Comparison of ENCODE assay signal across 9 cellular contexts in the genomic region with DNA sequence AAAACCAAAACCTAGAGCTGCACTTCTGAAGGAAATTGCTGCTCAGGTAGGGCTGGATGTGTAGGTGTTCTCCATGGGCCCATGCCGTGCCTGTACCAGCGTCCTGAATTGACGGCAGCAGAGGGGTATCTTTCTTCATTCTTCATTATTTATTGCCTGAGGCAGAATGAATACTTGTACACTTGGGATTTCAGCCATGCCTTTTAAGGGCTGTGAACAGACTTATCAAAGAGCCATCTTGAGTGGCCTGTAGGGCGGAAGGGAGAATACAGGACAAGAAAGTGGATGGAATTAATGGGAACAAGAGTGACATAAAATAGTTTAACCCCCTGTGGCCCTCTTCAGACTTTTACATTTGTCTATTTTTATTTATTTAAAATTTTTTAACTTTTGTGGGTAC.
DNase-seq lines count a peak whose midpoint lies in the region; ATAC-seq and TF ChIP-seq lines count a peak whose summit lies in the region.
"Had no signal": no experiment of that assay in that cellular context is flagged by ENCODE, and none has a peak within 500 bp of the region (broad histone marks: within the 10 kb centered on the region; RNA-seq: fewer than 3 reads in every experiment).

No MANE protein-coding gene starts in this region.

- no peak overlapping the region for H3K18ac ChIP-seq in mesenchymal stem cell (ENCODE audit: low read depth in 1 of 2, low read length in 2 of 2)

- 42 to 69% (median 60%) methylated on average over 4 of the region's 4 CpGs for whole genome bisulfite sequencing in adrenal gland, 4 donors
- 57% methylated on average over 1 of the region's 4 CpGs for WGBS in mesenchymal stem cell
- WGBS in upper lobe of left lung, 2 donors, result 36 to 40% methylated on average over 4 of the region's 4 CpGs

- no peak overlapping the region for H2BK15ac ChIP-seq in mesenchymal stem cell (ENCODE audit: low read depth, poor library complexity, severe bottlenecking)

- H4K8ac ChIP-seq in mesenchymal stem cell (ENCODE audit: low read length), result no peak overlapping the region

- H3K4me1 ChIP-seq in adrenal gland (replicated peaks in 1 of 2) (peaks cover 71 to 89% of the 10 kb centered on the region in 2 donors), mesenchymal stem cell (ENCODE audit: control insufficient read depth, insufficient read depth, low read depth, low read length) (peaks cover 22% of the 10 kb centered on the region), upper lobe of left lung (peaks cover 86 to 98% (median 95%) of the 10 kb centered on the region in 4 donors)

- no peak overlapping the region for H4K91ac ChIP-seq in mesenchymal stem cell (ENCODE audit: low read length)

- no peak overlapping the region for H2BK12ac ChIP-seq in mesenchymal stem cell (ENCODE audit: low read length in 2 of 2)

- no peak overlapping the region for H2AFZ ChIP-seq in mesenchymal stem cell (ENCODE audit: low read depth, low read length)

- peak overlapping the region in 3 of 5 donors; percentile 80 to 88 (median 86) for H3K27ac ChIP-seq in adrenal gland
- no peak overlapping the region for H3K27ac ChIP-seq in mesenchymal stem cell (ENCODE audit: low read length, poor library complexity, severe bottlenecking)
- peak overlapping the region; percentile 53 to 82 (median 78) for H3K27ac ChIP-seq in upper lobe of left lung

- ATAC-seq in left cardiac atrium, result no peak
- no peak for ATAC-seq in upper lobe of left lung (ENCODE audit: low FRiP score in 2 of 2)

- H3K14ac ChIP-seq in mesenchymal stem cell (ENCODE audit: low read length in 2 of 2), result no peak overlapping the region

- H3K27me3 ChIP-seq in adrenal gland, result no peaks in the 10 kb centered on the region
- no peaks in the 10 kb centered on the region for H3K27me3 ChIP-seq in mesenchymal stem cell (ENCODE audit: control insufficient read depth in 1 of 2, insufficient read depth in 1 of 2, low read length in 2 of 2)
- H3K27me3 ChIP-seq in upper lobe of left lung, result no peaks in the 10 kb centered on the region

- intact Hi-C loops in cardiac septum (cut with DNase I) (loop anchor here (5.0 kb wide), 1 partner anchor 59 kb away; the partner anchor contains the start of gene RASSF3), left cardiac atrium (cut with DNase I) (no loop called here), adrenal gland (cut with DNase I) (loop anchor here (10.0 kb wide), 1 partner anchor 57 kb away; the partner anchor contains the start of gene RASSF3 (in 2 of the 2))

- H3K79me1 ChIP-seq in mesenchymal stem cell (replicated peaks; ENCODE audit: low read length, poor library complexity, severe bottlenecking), result peaks cover 41% of the 10 kb centered on the region

- no peak overlapping the region for H2BK120ac ChIP-seq in mesenchymal stem cell (ENCODE audit: low read depth, low read length)

- no peak for TF ChIP-seq EP300 in upper lobe of left lung (IDR thresholded peaks at IDR 0.05)

- TF ChIP-seq POLR2A in adrenal gland (IDR thresholded peaks at IDR 0.05), result no peak
- TF ChIP-seq POLR2A in upper lobe of left lung (IDR thresholded peaks at IDR 0.05), result no peak

- DNase-seq in cardiac septum (ENCODE audit: low spot score), result peak; percentile 24
- no peak for DNase-seq in left cardiac atrium
- no peak for DNase-seq in adrenal gland
- DNase-seq in mesenchymal stem cell, result no peak
- no peak for DNase-seq in upper lobe of left lung
- DNase-seq in C1 segment of cervical spinal cord (lab: John Stamatoyannopoulos, UW), result no peak
- DNase-seq in activated gamma-delta T cell treated with Interleukin-2 at 50 U/mL for 16 hours, result no peak
- no peak for DNase-seq in NAMALWA (ENCODE audit: low spot score)
- DNase-seq: NCI-H1930 had no signal

- no peak for TF ChIP-seq CTCF in adrenal gland (IDR thresholded peaks at IDR 0.05)
- no peak for TF ChIP-seq CTCF in upper lobe of left lung (IDR thresholded peaks at IDR 0.05)

- H3K9ac ChIP-seq in mesenchymal stem cell (ENCODE audit: low read length), result no peak overlapping the region

- H3K36me3 ChIP-seq in adrenal gland (replicated peaks in 1 of 2) (no peaks in the 10 kb centered on the region), mesenchymal stem cell (ENCODE audit: control insufficient read depth in 1 of 2, insufficient read depth in 2 of 2, low read depth in 1 of 2, low read length in 2 of 2) (no peaks in the 10 kb centered on the region), upper lobe of left lung (no peaks in the 10 kb centered on the region)

- H3K9me3 ChIP-seq in adrenal gland (replicated peaks in 1 of 3) (no peaks in the 10 kb centered on the region), mesenchymal stem cell (ENCODE audit: control insufficient read depth, low read length) (no peaks in the 10 kb centered on the region), upper lobe of left lung (no peaks in the 10 kb centered on the region)

- no peak overlapping the region for H3K4ac ChIP-seq in mesenchymal stem cell (ENCODE audit: low read depth in 1 of 2, low read length in 2 of 2)

- no peak overlapping the region for H3K23ac ChIP-seq in mesenchymal stem cell (ENCODE audit: low read length in 2 of 2)

- peak overlapping the region; percentile 72 for H2AK5ac ChIP-seq in mesenchymal stem cell (ENCODE audit: low read length, severe bottlenecking)

- no peak overlapping the region for H3K4me2 ChIP-seq in mesenchymal stem cell (ENCODE audit: low read length, poor library complexity, severe bottlenecking)

- no peak overlapping the region for H2BK5ac ChIP-seq in mesenchymal stem cell (ENCODE audit: low read depth, low read length, poor library complexity, severe bottlenecking)

- H3K4me3 ChIP-seq in adrenal gland (no peak overlapping the region), mesenchymal stem cell (ENCODE audit: insufficient read depth in 1 of 2, low read depth in 1 of 2, low read length in 2 of 2) (no peak overlapping the region), upper lobe of left lung (no peak overlapping the region)

Comparison
In these comparisons a context has a peak if more than half of its experiments do, and no peak if none do; other contexts are left out.
1. intact Hi-C loops: an anchor here in cardiac septum (5.0 kb wide) and adrenal gland (10.0 kb wide); none called in left cardiac atrium.